Comparison of ENCODE assay signal across 8 cellular contexts in the genomic region with DNA sequence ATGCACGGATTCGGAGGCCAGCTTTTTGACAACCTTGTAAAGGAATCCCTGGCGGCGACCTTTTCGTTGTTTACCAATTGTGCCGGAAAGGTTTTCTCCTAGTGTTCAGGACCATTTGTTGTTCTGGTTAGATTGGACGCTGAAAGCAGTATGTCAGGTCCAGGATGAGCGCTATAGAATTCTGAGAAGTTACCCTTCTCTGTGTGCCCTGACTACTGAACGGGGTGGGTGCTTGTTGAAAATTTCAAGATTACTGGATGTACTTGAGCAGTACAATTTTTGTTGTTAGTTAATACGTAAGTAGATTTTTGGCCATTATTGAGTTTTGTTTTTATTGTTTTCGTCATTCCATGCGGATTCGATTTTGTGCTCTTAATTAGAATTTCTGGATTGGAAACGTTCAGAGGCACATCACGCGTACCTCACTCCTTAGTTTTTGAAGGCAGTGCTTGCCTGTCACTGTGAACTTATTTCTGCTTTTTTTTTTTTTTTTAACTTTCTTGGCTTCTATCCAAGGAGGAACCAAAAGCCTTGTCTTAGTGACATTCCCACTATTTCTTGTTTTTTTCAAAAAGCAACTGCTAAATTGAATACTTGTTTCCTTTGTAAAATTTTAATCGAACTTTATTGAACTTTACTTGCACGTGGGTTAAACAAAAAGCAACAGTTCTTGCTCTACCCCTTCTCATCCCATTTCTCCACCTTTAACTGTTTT. TPM values are rescaled to one million over a fixed set of nuclear protein-coding genes. Genes with fewer than 3 reads are reported as not detected.
A peak's percentile ranks its signal among the peaks of the same experiment; 100 is the strongest.
DNase-seq lines count a peak whose midpoint lies in the region; ATAC-seq and TF ChIP-seq lines count a peak whose summit lies in the region.

No MANE protein-coding gene starts in this region.

- H4K20me1 ChIP-seq in DOHH2 (ENCODE audit: control insufficient read depth, insufficient read depth, low read depth, low read length) = peaks cover 15% of the 10 kb centered on the region; the same call in 1 of the 2 replicates

- H3K4me2 ChIP-seq in DOHH2 (ENCODE audit: low read length) = peak overlapping the region; percentile 91

- peaks cover 17% of the 10 kb centered on the region for H3K36me3 Mint-ChIP-seq in neural crest cell (ENCODE audit: low read depth)

- BruUV-seq in Panc1 (replicated peaks; lab: Mats Ljungman, UMichigan) = no TSS peak

- peak overlapping the region; percentile 100 for H3K27ac Mint-ChIP-seq in neural crest cell (ENCODE audit: unreplicated experiment)

- H3K4me3 Mint-ChIP-seq in neural crest cell = peak overlapping the region; percentile 97

- peaks cover 6% of the 10 kb centered on the region; the same call in 1 of the 2 replicates for H3K9me3 ChIP-seq in DOHH2 (ENCODE audit: control insufficient read depth, insufficient read depth, low read length)
- no peaks in the 10 kb centered on the region for H3K9me3 ChIP-seq in HAP-1
- H3K9me3 ChIP-seq in Panc1 (ENCODE audit: control insufficient read depth, insufficient read depth, low read depth, low read length) = no peaks in the 10 kb centered on the region

- CTCF ChIA-PET in Panc1 (lab: Charles Lee) = interaction anchor here (0.6 kb wide), 1 partner anchor 460 kb away, joined by 3 read pairs; no protein-coding TSS in a partner anchor

- H3K27me3 Mint-ChIP-seq in neural crest cell (ENCODE audit: low read depth) = peaks cover 7% of the 10 kb centered on the region

- POLR2A ChIA-PET in Panc1 (lab: Charles Lee) = interaction anchor here (0.6 kb wide), 1 partner anchor 660 kb away, joined by 10 read pairs; no protein-coding TSS in a partner anchor

- H3K4me1 ChIP-seq in DOHH2 (ENCODE audit: control insufficient read depth, low read length) = peaks cover 27% of the 10 kb centered on the region
- H3K4me1 ChIP-seq in HAP-1 = peaks cover 21% of the 10 kb centered on the region
- H3K4me1 ChIP-seq in Panc1 (ENCODE audit: control insufficient read depth, insufficient read depth, low read length) = peaks cover 11% of the 10 kb centered on the region

- peak overlapping the region; percentile 65 for H3K27ac ChIP-seq in DOHH2 (ENCODE audit: low read depth, low read length)
- H3K27ac ChIP-seq in Panc1 (ENCODE audit: low read length) = peak overlapping the region; percentile 97
- H3K27ac ChIP-seq in epithelial cell of prostate = peak overlapping the region; percentile 92

- H3K4me3 ChIP-seq in DOHH2 (ENCODE audit: low read length) = peak overlapping the region; percentile 81
- H3K4me3 ChIP-seq in HAP-1 = peak overlapping the region; percentile 76
- peak overlapping the region; percentile 81 to 95 for H3K4me3 ChIP-seq in Panc1 (ENCODE audit: low read depth in 2 of 2, low read length in 2 of 2)

- intact Hi-C loops in Panc1 (cut with micrococcal nuclease; ENCODE audit: unreplicated experiment) (no loop called here), left colon (cut with DNase I, micrococcal nuclease) (no loop called here)

- peaks cover 43% of the 10 kb centered on the region for H3K79me2 ChIP-seq in DOHH2 (ENCODE audit: control insufficient read depth, low read length)

- H3K36me3 ChIP-seq in DOHH2 (ENCODE audit: control insufficient read depth, low read length) (peaks cover 23% of the 10 kb centered on the region), HAP-1 (replicated peaks) (peaks cover 11% of the 10 kb centered on the region), Panc1 (ENCODE audit: control insufficient read depth, insufficient read depth, low read length) (peaks cover 4% of the 10 kb centered on the region)

- H3K9me3 Mint-ChIP-seq in neural crest cell = no peaks in the 10 kb centered on the region

- in situ Hi-C loops in HAP-1 (cut with MboI; ENCODE audit: low sequenced_read_pairs) (no loop called here), Panc1 (cut with HindIII; ENCODE audit: low pct_unique_long_range_greater_than_20kb, low sequenced_read_pairs) (no loop called here)

- H3K4me1 Mint-ChIP-seq in neural crest cell = peaks cover 34% of the 10 kb centered on the region

- TF ChIP-seq CTCF in DOHH2 (IDR thresholded peaks at IDR 0.05; ENCODE audit: low read depth, low read length, poor library complexity, severe bottlenecking) (no peak), Panc1 (IDR thresholded peaks at IDR 0.05) (no peak), neural crest cell (conservative IDR thresholded peaks at IDR 0.05) (no peak)

- DNase-seq in HAP-1 (ENCODE audit: low spot score in 2 of 2) (no peak), Panc1 (ENCODE audit: low read depth, low spot score) (no peak), epithelial cell of prostate (ENCODE audit: low read depth, low spot score) (no peak), neural crest cell (ENCODE audit: low read depth, low spot score) (no peak), left colon (no peak), NCI-H524 treated with DMSO at 0.1 percent for 48 hours (lab: John Stamatoyannopoulos, UW) (no peak), islet precursor cell (no peak)

- H3K9me2 ChIP-seq in DOHH2 (replicated peaks; ENCODE audit: control insufficient read depth, low read length) = no peaks in the 10 kb centered on the region

- no peaks in the 10 kb centered on the region for H3F3A ChIP-seq in DOHH2 (ENCODE audit: control insufficient read depth, insufficient read depth)

- H3K27me3 ChIP-seq in DOHH2 (ENCODE audit: control insufficient read depth, low read length) = no peaks in the 10 kb centered on the region
- H3K27me3 ChIP-seq in HAP-1 (ENCODE audit: low read depth) = no peaks in the 10 kb centered on the region
- H3K27me3 ChIP-seq in Panc1 (ENCODE audit: control insufficient read depth, insufficient read depth, low read length) = no peaks in the 10 kb centered on the region

- ATAC-seq in Panc1 = peak; percentile 18
- no peak for ATAC-seq in left colon

RNA-seq across cellular contexts. Expression of gene XRN2, which starts 0.9 kb away (rescaled TPM):
- total RNA-seq in Panc1 (2021; ENCODE audit: unreplicated experiment) = 77.7 TPM
- 50.9 TPM for polyA plus RNA-seq in Panc1 (2012; ENCODE audit: insufficient read length)
- total RNA-seq in neural crest cell = 101 and 102 TPM in 2 replicates
- total RNA-seq in left colon = 10 to 100 TPM; 31.9 to 40.2 TPM
